In the genomic region with DNA sequence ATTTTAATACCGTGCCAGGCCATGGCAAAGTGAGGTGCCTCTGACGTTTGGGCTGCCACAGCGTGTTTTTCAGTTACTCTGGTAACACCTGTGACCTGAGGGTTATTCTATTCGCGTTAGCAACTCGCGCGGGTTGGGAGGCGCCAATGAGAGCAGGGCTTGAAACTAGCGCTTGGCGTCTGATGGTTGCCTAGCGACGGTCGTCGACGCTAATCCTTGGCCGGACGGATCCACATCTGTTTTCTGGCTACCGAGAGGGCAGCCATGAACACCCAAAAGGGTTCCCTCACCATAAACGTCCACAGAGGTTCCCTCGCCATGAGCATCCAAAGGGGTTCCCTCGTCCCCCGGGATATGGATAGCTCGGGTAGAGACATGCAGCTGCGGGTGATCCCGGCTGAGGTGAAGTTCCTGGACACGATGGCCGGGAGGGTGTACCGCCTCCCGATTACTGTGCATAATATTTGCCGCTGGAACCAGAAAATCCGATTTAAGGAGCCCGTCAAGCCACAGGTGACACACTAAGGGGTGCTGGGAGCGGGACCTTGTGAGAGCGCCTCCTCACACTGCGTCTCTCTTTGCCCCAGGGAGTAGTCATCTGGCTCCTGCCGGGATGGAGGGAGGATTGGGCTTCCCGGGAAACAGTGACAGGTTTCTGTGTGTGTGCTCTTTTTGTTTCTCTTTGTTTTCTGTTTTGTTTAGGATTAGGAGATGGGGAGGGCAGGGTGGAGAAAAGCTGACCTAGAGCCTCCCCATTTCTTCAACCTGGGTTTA, we compare ENCODE assay signal across 9 cellular contexts. TPM values are rescaled to one million over a fixed set of nuclear protein-coding genes. Genes with fewer than 3 reads are reported as not detected.
DNase-seq lines count a peak whose midpoint lies in the region; ATAC-seq, FAIRE-seq and TF ChIP-seq lines count a peak whose summit lies in the region.
"Had no signal": no experiment of that assay in that cellular context is flagged by ENCODE, and none has a peak within 500 bp of the region (broad histone marks: within the 10 kb centered on the region; RNA-seq: fewer than 3 reads in every experiment).

A gene with protein sequence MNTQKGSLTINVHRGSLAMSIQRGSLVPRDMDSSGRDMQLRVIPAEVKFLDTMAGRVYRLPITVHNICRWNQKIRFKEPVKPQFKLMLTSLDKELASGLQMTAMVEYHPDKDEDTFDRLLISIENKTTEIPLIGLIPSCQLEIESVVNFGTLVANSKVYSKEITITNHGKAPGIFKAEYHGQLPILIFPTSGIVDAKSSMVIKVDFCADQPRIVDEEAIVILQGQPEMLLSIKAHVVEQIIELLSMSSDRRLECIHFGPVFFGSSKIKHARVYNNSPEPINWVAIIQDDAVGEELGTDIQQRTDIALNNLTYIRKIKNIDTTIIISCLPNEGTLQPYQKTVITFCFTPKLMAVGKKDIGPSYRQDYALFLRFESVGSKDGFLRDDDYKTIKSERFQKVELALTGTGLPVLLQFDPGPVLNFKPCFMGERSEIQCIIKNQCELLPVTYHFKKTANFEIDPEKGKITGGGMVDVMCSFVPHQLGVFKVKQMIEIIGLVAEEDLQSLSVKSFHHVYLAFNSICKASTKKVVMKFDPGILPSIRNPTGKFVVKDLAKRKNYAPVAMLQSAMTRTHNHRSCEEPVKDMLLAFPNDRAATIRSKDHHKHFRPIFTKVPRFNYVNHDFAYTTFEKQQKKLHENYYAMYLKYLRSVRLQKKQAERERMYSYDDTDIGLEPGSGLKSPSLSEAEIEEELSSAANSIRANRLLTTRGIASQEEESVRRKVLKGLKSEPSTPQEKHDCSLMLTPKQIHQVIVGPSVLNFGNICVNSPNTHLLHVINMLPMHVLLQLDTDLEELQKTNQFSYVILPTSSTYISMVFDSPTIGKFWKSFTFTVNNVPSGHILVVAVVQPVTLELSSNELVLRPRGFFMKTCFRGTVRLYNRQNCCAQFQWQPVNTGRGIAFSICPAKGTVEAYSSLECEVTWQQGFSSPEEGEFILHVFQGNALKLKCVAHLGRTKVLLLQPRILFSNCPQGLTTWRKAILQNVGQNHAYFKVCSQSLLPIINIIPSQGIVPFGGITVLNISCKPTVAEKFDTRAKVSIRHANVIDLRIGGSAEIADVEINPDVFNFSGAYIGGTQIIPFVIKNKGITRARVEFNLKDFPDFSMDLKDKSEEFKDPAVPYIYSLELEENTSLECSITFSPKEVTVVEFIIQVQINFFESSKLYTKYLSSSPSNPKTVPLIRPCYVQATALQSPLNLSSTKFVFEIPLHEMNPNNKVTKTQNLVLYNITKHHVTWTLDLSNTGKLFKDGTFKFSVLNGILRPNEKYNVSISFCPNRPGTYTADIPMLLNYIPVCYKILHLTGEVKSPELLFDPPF (N-terminal part only) (plus strand): TSS at position 199 of the 774 bp plus-strand sequence. CDS start 66 bp downstream, at position 265.

- TF ChIP-seq CTCF in A549 (IDR thresholded peaks at IDR 0.05), result no peak
- TF ChIP-seq CTCF in coronary artery (IDR thresholded peaks at IDR 0.05), result no peak

- H3K4me3 ChIP-seq in A549 (peak within 1 kb of the TSS; percentile 28; the same call in 2 of the 3 replicates), coronary artery (peak within 1 kb of the TSS; percentile 60), mesodermal cell (ENCODE audit: extremely low read depth, insufficient read depth, low read length, poor library complexity, severe bottlenecking) (peak within 1 kb of the TSS; percentile 35), MG63 (no peak within 1 kb of the TSS)

- no peak within 1 kb of the TSS for H3K27ac ChIP-seq in A549
- H3K27ac ChIP-seq in coronary artery, result no peak within 1 kb of the TSS
- H3K27ac ChIP-seq in mesodermal cell (ENCODE audit: low read depth, low read length, severe bottlenecking), result no peak within 1 kb of the TSS

- no peak for TF ChIP-seq POLR2A in A549 (IDR thresholded peaks at IDR 0.05; ENCODE audit: low read length)

- no peaks in the 10 kb centered on the region for H3K36me3 ChIP-seq in mesodermal cell (ENCODE audit: control insufficient read depth, insufficient read depth, low read length)
- no peaks in the 10 kb centered on the region for H3K36me3 ChIP-seq in MG63

- H3K4me1 ChIP-seq in A549 (no peaks in the 10 kb centered on the region), mesodermal cell (ENCODE audit: control insufficient read depth, insufficient read depth, low read length, poor library complexity, severe bottlenecking) (no peaks in the 10 kb centered on the region)

- POLR2A ChIA-PET in A549 (lab: Yijun Ruan, JAX), result no interaction called here

- H3K27me3 ChIP-seq in MG63, result no peaks in the 10 kb centered on the region

- no peak for FAIRE-seq in A549 (lab: Jason Lieb, UNC)

- TF ChIP-seq RAD21 in A549 (conservative IDR thresholded peaks at IDR 0.05 in 1 of 2, IDR thresholded peaks at IDR 0.05 in 1 of 2), result no peak

- peak within 1 kb of the TSS; percentile 50 for H3K4me2 ChIP-seq in A549

- H3K9me3 ChIP-seq in A549 (no peaks in the 10 kb centered on the region), mesodermal cell (ENCODE audit: control insufficient read depth, low read length) (no peaks in the 10 kb centered on the region), MG63 (no peaks in the 10 kb centered on the region)

- WGBS in A549 (ENCODE audit: missing lambda C conversion rate), result 0% methylated on average over 9 of the region's 38 CpGs
- WGBS in mesodermal cell (ENCODE audit: insufficient coverage in 2 of 2), 2 experiments, result 1 to 3% methylated on average over 23 to 25 of the region's 38 CpGs

- ATAC-seq in A549, result peak; percentile 20 to 59; a peak in 2 of 6 replicates
- ATAC-seq in GM18520 (IDR thresholded peaks at IDR 0.05; ENCODE audit: unreplicated experiment), result no peak

- CTCF ChIA-PET in A549 (lab: Yijun Ruan, JAX), result no interaction called here

- peak; percentile 22 to 36 for DNase-seq in A549 (ENCODE audit: low read depth in 1 of 2, low spot score in 1 of 2)
- peak; percentile 29 for DNase-seq in NCI-H1105 treated with DMSO at 0.1 percent for 48 hours (lab: John Stamatoyannopoulos, UW)
- DNase-seq in coronary artery (ENCODE audit: low spot score), result no peak
- DNase-seq in central memory CD4-positive, alpha-beta T cell, result no peak
- DNase-seq in GM19240 (ENCODE audit: insufficient read length, low spot score), result no peak
- no peak for DNase-seq in MG63
- DNase-seq: cortex of kidney had no signal

- no peak for TF ChIP-seq EP300 in A549 (IDR thresholded peaks at IDR 0.05)

TF ChIP-seq in A549, 52 proteins besides CTCF, POLR2A, EP300 and RAD21:
- no peak for TF ChIP-seq RARB (CRISPR knock-in tag; IDR thresholded peaks at IDR 0.05)
- TF ChIP-seq CHD4 (IDR thresholded peaks at IDR 0.05; ENCODE audit: borderline replicate concordance), result no peak

RNA-seq across cellular contexts. Expression of the gene that starts here (rescaled TPM):
- polyA plus RNA-seq in A549 (2011; rRNA removed) (0.01 and 0.03 TPM in 2 replicates), A549 (2017; fragmentation: RNase III; extraction: RNeasy Plus Mini Kit Qiagen cat#74134 plus additional on column Dnase treatment) (0.03 TPM in 1 of 3 replicates, not detected in the others)
- not detected in 2 replicates for polyA plus RNA-seq in A549 (2012; cell fraction: cytosol; rRNA removed)
- polyA plus RNA-seq in A549 (2012; cell fraction: nucleus; rRNA removed), result not detected in 2 replicates
- not detected in 2 replicates for polyA minus RNA-seq in A549 (2011; rRNA and poly(A)+ RNA removed)
- 0.11 TPM for polyA plus RNA-seq in mesodermal cell (2013, experiment 1 of 2)
- polyA plus RNA-seq in mesodermal cell (2013, experiment 2 of 2), result 0.20 TPM
- total RNA-seq in MG63 (2014; rRNA removed; shearing (Covaris generic); ENCODE audit: low replicate concordance), result not detected in 2 replicates

Comparison
In these comparisons a context has a peak if more than half of its experiments do, and no peak if none do; other contexts are left out.
1. Peak in DNase-seq, ATAC-seq, H3K4me3 ChIP-seq and H3K4me2 ChIP-seq in A549; RNA of the gene not detected or under 1 TPM.